In genomic region chr1:179877586-179878265, GRCh38 we compare ENCODE assay signal across 1 cellular context.
TF ChIP-seq lines count a peak whose summit lies in the region.

TOR1AIP2 (minus strand) TSS chr1:179877803; CDS start chr1:179852665, 25,138 bp downstream.

TF ChIP-seq in HepG2, 621 proteins besides CTCF, POLR2A, EP300 and RAD21 (continued from another document and continues in another):
- TF ChIP-seq TAF1 (CRISPR knock-in tag; IDR thresholded peaks at IDR 0.05) = peak; percentile 88; the same call in 1 of the 2 replicates
- TF ChIP-seq FOXO1 (CRISPR knock-in tag; IDR thresholded peaks at IDR 0.05) = no peak
- TF ChIP-seq ZBTB49 (CRISPR knock-in tag; IDR thresholded peaks at IDR 0.05; ENCODE audit: borderline replicate concordance) = no peak
- TF ChIP-seq ZNF775 (CRISPR knock-in tag; IDR thresholded peaks at IDR 0.05; ENCODE audit: borderline replicate concordance) = no peak
- TF ChIP-seq ZNF33B (CRISPR knock-in tag; IDR thresholded peaks at IDR 0.05) = no peak
- TF ChIP-seq ZNF367 (CRISPR knock-in tag; IDR thresholded peaks at IDR 0.05; ENCODE audit: borderline replicate concordance) = no peak
- TF ChIP-seq ZBTB14 (CRISPR knock-in tag; IDR thresholded peaks at IDR 0.05) = no peak
- TF ChIP-seq ZNF687 (CRISPR knock-in tag; IDR thresholded peaks at IDR 0.05) = peak; percentile 72
- TF ChIP-seq CCDC6 (CRISPR knock-in tag; IDR thresholded peaks at IDR 0.05) = no peak
- no peak for TF ChIP-seq BATF2 (CRISPR knock-in tag; IDR thresholded peaks at IDR 0.05)
- peak; percentile 88 for TF ChIP-seq ZNF574 (CRISPR knock-in tag; IDR thresholded peaks at IDR 0.05)
- no peak for TF ChIP-seq ZNF142 (CRISPR knock-in tag; IDR thresholded peaks at IDR 0.05)
- TF ChIP-seq THRA (CRISPR knock-in tag; IDR thresholded peaks at IDR 0.05; ENCODE audit: borderline replicate concordance) = no peak
- no peak for TF ChIP-seq ZNF121 (CRISPR knock-in tag; IDR thresholded peaks at IDR 0.05)
- TF ChIP-seq ZFP41 (CRISPR knock-in tag; IDR thresholded peaks at IDR 0.05; ENCODE audit: borderline replicate concordance) = no peak
- no peak for TF ChIP-seq ZNF543 (CRISPR knock-in tag; IDR thresholded peaks at IDR 0.05)
- no peak for TF ChIP-seq ZNF3 (CRISPR knock-in tag; IDR thresholded peaks at IDR 0.05)
- no peak for TF ChIP-seq SRSF1 (optimal IDR thresholded peaks at IDR 0.05; ENCODE audit: low read depth, low read length)
- TF ChIP-seq CREBL2 (CRISPR knock-in tag; IDR thresholded peaks at IDR 0.05; ENCODE audit: borderline replicate concordance) = no peak
- 0 out of 2 replicates have a peak, but pooled peaks have one; percentile 72 for TF ChIP-seq ZNF20 (CRISPR knock-in tag; IDR thresholded peaks at IDR 0.05)
- TF ChIP-seq ZNF549 (CRISPR knock-in tag; IDR thresholded peaks at IDR 0.05) = no peak
- peak; percentile 63 for TF ChIP-seq TEAD3 (CRISPR knock-in tag; optimal IDR thresholded peaks at IDR 0.05; ENCODE audit: borderline replicate concordance)
- no peak for TF ChIP-seq SMAD3 (CRISPR knock-in tag; IDR thresholded peaks at IDR 0.05)
- TF ChIP-seq MXD4 (CRISPR knock-in tag; IDR thresholded peaks at IDR 0.05) = no peak
- 0 out of 2 replicates have a peak, but pooled peaks have one; percentile 50 for TF ChIP-seq POLR2AphosphoS2 (IDR thresholded peaks at IDR 0.05; ENCODE audit: low read depth, low read length)
- TF ChIP-seq PPARG (CRISPR knock-in tag; conservative IDR thresholded peaks at IDR 0.05) = peak; percentile 32; the same call in 1 of the 2 replicates
- TF ChIP-seq MLX (CRISPR knock-in tag; IDR thresholded peaks at IDR 0.05) = no peak
- TF ChIP-seq ZSCAN30 (CRISPR knock-in tag; IDR thresholded peaks at IDR 0.05) = no peak
- TF ChIP-seq THYN1 (CRISPR knock-in tag; IDR thresholded peaks at IDR 0.05; ENCODE audit: borderline replicate concordance, low read depth) = no peak
- TF ChIP-seq ZFP36L1 (CRISPR knock-in tag; IDR thresholded peaks at IDR 0.05) = no peak
- peak; percentile 99 for TF ChIP-seq THAP11 (CRISPR knock-in tag; IDR thresholded peaks at IDR 0.05)
- TF ChIP-seq ZNF619 (CRISPR knock-in tag; IDR thresholded peaks at IDR 0.05) = no peak
- no peak for TF ChIP-seq ZNF878 (CRISPR knock-in tag; IDR thresholded peaks at IDR 0.05)
- 0 out of 2 replicates have a peak, but pooled peaks have one; percentile 33 for TF ChIP-seq TGIF2 (CRISPR knock-in tag; IDR thresholded peaks at IDR 0.05)
- no peak for TF ChIP-seq ARNTL (CRISPR knock-in tag; IDR thresholded peaks at IDR 0.05)
- peak; percentile 33; the same call in 1 of the 2 replicates for TF ChIP-seq GMEB1 (CRISPR knock-in tag; IDR thresholded peaks at IDR 0.05; ENCODE audit: borderline replicate concordance)
